Comparison of ENCODE assay signal across 1 cellular context in the genomic region with DNA sequence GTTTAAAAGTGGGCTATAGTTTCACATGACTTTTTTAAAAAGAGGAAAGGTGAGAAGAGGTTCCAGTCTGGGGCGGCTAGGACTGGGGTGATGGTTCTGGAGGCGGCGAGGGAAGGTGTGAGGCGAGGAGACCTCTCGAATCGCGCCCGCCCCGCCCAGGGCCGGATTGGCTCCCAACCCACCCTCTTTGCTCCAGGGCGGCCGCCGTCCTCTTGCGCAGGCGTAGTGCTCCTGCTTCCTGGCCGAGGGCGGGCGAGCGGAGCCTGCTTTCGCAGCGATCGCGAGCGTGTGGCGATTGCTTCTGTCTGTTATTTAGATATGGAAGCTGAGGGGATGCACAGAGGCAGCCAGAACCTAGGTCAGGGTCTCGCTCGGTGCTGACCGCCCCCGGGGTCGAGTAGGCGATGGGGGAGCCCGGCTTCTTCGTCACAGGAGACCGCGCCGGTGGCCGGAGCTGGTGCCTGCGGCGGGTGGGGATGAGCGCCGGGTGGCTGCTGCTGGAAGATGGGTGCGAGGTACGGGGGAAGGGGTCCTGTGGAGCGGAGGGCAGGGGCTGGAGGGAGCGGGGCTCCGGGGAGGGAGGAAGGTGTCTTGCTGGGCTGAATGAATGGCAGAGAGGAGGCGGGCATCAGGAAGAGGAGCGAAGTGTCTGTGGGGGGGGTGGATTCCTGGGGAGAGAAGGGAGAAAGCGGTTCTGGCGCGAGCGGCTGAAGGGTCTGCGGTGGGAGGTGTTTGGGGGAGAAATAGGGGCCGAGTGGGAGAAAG.
A peak's percentile ranks its signal among the peaks of the same experiment; 100 is the strongest.
TF ChIP-seq lines count a peak whose summit lies in the region.

A gene with protein sequence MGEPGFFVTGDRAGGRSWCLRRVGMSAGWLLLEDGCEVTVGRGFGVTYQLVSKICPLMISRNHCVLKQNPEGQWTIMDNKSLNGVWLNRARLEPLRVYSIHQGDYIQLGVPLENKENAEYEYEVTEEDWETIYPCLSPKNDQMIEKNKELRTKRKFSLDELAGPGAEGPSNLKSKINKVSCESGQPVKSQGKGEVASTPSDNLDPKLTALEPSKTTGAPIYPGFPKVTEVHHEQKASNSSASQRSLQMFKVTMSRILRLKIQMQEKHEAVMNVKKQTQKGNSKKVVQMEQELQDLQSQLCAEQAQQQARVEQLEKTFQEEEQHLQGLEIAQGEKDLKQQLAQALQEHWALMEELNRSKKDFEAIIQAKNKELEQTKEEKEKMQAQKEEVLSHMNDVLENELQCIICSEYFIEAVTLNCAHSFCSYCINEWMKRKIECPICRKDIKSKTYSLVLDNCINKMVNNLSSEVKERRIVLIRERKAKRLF (plus strand): TSS at position 223 of the 765 bp plus-strand sequence. CDS start 182 bp downstream, at position 405.

TF ChIP-seq in HEK293, 187 proteins besides CTCF, POLR2A, EP300 and RAD21 (continued from another document):
- TF ChIP-seq, protein P1, sequence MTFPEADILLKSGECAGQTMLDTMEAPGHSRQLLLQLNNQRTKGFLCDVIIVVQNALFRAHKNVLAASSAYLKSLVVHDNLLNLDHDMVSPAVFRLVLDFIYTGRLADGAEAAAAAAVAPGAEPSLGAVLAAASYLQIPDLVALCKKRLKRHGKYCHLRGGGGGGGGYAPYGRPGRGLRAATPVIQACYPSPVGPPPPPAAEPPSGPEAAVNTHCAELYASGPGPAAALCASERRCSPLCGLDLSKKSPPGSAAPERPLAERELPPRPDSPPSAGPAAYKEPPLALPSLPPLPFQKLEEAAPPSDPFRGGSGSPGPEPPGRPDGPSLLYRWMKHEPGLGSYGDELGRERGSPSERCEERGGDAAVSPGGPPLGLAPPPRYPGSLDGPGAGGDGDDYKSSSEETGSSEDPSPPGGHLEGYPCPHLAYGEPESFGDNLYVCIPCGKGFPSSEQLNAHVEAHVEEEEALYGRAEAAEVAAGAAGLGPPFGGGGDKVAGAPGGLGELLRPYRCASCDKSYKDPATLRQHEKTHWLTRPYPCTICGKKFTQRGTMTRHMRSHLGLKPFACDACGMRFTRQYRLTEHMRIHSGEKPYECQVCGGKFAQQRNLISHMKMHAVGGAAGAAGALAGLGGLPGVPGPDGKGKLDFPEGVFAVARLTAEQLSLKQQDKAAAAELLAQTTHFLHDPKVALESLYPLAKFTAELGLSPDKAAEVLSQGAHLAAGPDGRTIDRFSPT (tag by site-specific recombination; IDR thresholded peaks at IDR 0.05) = no peak; the same call in 1 of the 2 replicates
- TF ChIP-seq ZNF48 (tag by site-specific recombination; IDR thresholded peaks at IDR 0.05) (no peak), ZBTB48 (tag by site-specific recombination; IDR thresholded peaks at IDR 0.05) (peak; percentile 81), ZNF830 (tag by site-specific recombination; IDR thresholded peaks at IDR 0.05; ENCODE audit: low read depth) (no peak), ZNF324 (tag by site-specific recombination; IDR thresholded peaks at IDR 0.05) (no peak), ZIC2 (tag by site-specific recombination; IDR thresholded peaks at IDR 0.05) (peak; percentile 97), ZNF514 (tag by site-specific recombination; IDR thresholded peaks at IDR 0.05) (no peak), ZNF302 (tag by site-specific recombination; IDR thresholded peaks at IDR 0.05; ENCODE audit: low read depth) (no peak), ZFP41 (tag by site-specific recombination; IDR thresholded peaks at IDR 0.05; ENCODE audit: borderline replicate concordance) (no peak), SETDB1 (IDR thresholded peaks at IDR 0.05; ENCODE audit: insufficient read length, low read length) (no peak), SP2 (tag by site-specific recombination; IDR thresholded peaks at IDR 0.05) (peak; percentile 77)
- TF ChIP-seq, protein P2, sequence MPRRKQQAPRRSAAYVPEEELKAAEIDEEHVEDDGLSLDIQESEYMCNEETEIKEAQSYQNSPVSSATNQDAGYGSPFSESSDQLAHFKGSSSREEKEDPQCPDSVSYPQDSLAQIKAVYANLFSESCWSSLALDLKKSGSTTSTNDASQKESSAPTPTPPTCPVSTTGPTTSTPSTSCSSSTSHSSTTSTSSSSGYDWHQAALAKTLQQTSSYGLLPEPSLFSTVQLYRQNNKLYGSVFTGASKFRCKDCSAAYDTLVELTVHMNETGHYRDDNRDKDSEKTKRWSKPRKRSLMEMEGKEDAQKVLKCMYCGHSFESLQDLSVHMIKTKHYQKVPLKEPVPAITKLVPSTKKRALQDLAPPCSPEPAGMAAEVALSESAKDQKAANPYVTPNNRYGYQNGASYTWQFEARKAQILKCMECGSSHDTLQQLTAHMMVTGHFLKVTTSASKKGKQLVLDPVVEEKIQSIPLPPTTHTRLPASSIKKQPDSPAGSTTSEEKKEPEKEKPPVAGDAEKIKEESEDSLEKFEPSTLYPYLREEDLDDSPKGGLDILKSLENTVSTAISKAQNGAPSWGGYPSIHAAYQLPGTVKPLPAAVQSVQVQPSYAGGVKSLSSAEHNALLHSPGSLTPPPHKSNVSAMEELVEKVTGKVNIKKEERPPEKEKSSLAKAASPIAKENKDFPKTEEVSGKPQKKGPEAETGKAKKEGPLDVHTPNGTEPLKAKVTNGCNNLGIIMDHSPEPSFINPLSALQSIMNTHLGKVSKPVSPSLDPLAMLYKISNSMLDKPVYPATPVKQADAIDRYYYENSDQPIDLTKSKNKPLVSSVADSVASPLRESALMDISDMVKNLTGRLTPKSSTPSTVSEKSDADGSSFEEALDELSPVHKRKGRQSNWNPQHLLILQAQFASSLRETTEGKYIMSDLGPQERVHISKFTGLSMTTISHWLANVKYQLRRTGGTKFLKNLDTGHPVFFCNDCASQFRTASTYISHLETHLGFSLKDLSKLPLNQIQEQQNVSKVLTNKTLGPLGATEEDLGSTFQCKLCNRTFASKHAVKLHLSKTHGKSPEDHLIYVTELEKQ (tag by site-specific recombination; IDR thresholded peaks at IDR 0.05; ENCODE audit: borderline replicate concordance) = no peak; the same call in 1 of the 2 replicates
- TF ChIP-seq, protein P3, sequence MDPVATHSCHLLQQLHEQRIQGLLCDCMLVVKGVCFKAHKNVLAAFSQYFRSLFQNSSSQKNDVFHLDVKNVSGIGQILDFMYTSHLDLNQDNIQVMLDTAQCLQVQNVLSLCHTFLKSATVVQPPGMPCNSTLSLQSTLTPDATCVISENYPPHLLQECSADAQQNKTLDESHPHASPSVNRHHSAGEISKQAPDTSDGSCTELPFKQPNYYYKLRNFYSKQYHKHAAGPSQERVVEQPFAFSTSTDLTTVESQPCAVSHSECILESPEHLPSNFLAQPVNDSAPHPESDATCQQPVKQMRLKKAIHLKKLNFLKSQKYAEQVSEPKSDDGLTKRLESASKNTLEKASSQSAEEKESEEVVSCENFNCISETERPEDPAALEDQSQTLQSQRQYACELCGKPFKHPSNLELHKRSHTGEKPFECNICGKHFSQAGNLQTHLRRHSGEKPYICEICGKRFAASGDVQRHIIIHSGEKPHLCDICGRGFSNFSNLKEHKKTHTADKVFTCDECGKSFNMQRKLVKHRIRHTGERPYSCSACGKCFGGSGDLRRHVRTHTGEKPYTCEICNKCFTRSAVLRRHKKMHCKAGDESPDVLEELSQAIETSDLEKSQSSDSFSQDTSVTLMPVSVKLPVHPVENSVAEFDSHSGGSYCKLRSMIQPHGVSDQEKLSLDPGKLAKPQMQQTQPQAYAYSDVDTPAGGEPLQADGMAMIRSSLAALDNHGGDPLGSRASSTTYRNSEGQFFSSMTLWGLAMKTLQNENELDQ (tag by site-specific recombination; IDR thresholded peaks at IDR 0.05; ENCODE audit: low read depth) = no peak
- TF ChIP-seq, protein P4, sequence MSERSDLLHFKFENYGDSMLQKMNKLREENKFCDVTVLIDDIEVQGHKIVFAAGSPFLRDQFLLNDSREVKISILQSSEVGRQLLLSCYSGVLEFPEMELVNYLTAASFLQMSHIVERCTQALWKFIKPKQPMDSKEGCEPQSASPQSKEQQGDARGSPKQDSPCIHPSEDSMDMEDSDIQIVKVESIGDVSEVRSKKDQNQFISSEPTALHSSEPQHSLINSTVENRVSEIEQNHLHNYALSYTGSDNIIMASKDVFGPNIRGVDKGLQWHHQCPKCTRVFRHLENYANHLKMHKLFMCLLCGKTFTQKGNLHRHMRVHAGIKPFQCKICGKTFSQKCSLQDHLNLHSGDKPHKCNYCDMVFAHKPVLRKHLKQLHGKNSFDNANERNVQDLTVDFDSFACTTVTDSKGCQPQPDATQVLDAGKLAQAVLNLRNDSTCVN (tag by site-specific recombination; optimal IDR thresholded peaks at IDR 0.05) = peak; percentile 60
TF ChIP-seq in HEK293: peak in this region for 48.
